Comparison of ENCODE assay signal across 27 cellular contexts in genomic region chr6:12417191-12417590, GRCh38.
"Had no signal": no experiment of that assay in that cellular context is flagged by ENCODE, and none has a peak within 500 bp of the region (broad histone marks: within the 10 kb centered on the region; RNA-seq: fewer than 3 reads in every experiment).

No MANE protein-coding gene starts in this region.

- FAIRE-seq: urothelium cell line had no signal

- H3K4me3 ChIP-seq: stomach, suprapubic skin, testis, thoracic aorta, thyroid gland, tibial artery, tibial nerve, transverse colon, upper lobe of left lung, upper lobe of right lung, uterus, vagina had no signal

- ATAC-seq: stimulated activated effector memory CD8-positive, alpha-beta T cell treated with anti-CD3 and anti-CD28 coated beads, Interleukin-12 subunit alpha, Interleukin-12 subunit beta, amount 100 ng/mL, for 72 hours; stimulated activated memory B cell treated with anti-CD40 and anti-IgM and Interleukin-4, amounts not matched to agents 10 μg/mL and 1 μg/mL and 100 μg/mL, for 72 hours; stimulated activated naive B cell treated with anti-CD40 and anti-IgM and Interleukin-4, amounts not matched to agents 10 μg/mL and 1 μg/mL and 100 μg/mL, for 72 hours; stimulated activated naive CD8-positive, alpha-beta T cell treated with anti-CD3 and anti-CD28 coated beads, Interleukin-15, amount 100 ng/mL, for 72 hours; stimulated activated naive CD8-positive, alpha-beta T cell treated with anti-CD3 and anti-CD28 coated beads, Interleukin-15, Interleukin-2, amounts not matched to agents 100 U/mL and 50 U/mL, for 24 hours; upper lobe of right lung had no signal

- H3K9me3 ChIP-seq: suprapubic skin, testis, thoracic aorta, thyroid gland, tibial artery, transverse colon, uterus, vagina had no signal

- H3K4me1 ChIP-seq: suprapubic skin, testis, thyroid gland, upper lobe of left lung, upper lobe of right lung, uterus, vagina had no signal

- H3K27me3 ChIP-seq: stomach, suprapubic skin, testis, thyroid gland, tibial artery, tibial nerve, transverse colon, upper lobe of left lung, upper lobe of right lung, uterus, vagina had no signal

- H3K27ac ChIP-seq: stomach, suprapubic skin, testis, thyroid gland, tibial nerve, transverse colon, upper lobe of left lung, upper lobe of right lung, uterus, vagina had no signal

- DNase-seq: stimulated activated CD4-positive, alpha-beta T cell treated with anti-CD3 and anti-CD28 coated beads, Interleukin-2, amount 100 ng/mL, for 48 hours; stimulated activated CD4-positive, alpha-beta T cell treated with anti-CD3 and anti-CD28 coated beads, Interleukin-4, amount 100 ng/mL, for 1 hour; stimulated activated CD4-positive, alpha-beta T cell treated with anti-CD3 and anti-CD28 coated beads, Interleukin-4, amount 100 ng/mL, for 24 hours; stimulated activated CD4-positive, alpha-beta T cell treated with anti-CD3 and anti-CD28 coated beads, Interleukin-4, amount 100 ng/mL, for 4 hours; stimulated activated CD8-positive, alpha-beta memory T cell treated with anti-CD3 and anti-CD28 coated beads, Interleukin-4, amount 100 ng/mL, for 48 hours; stimulated activated naive B cell treated with anti-CD40 and anti-IgM and Interleukin-4, amounts not matched to agents 10 μg/mL and 1 μg/mL and 100 μg/mL, for 72 hours; stimulated activated naive CD4-positive, alpha-beta T cell; stimulated activated naive CD4-positive, alpha-beta T cell treated with Interleukin-2 at 50 U/mL for 16 hours; stimulated activated naive CD8-positive, alpha-beta T cell treated with anti-CD3 and anti-CD28 coated beads, Interleukin-15, amount 100 ng/mL, for 72 hours; stimulated activated naive CD8-positive, alpha-beta T cell treated with anti-CD3 and anti-CD28 coated beads, Interleukin-15, Interleukin-2, amounts not matched to agents 100 U/mL and 50 U/mL, for 24 hours; stomach; substantia nigra; testis; thyroid gland; tibial artery; transverse colon; trophoblast cell; upper lobe of left lung; upper lobe of right lung; uterus had no signal

- H3K36me3 ChIP-seq: stomach, suprapubic skin, thoracic aorta, thyroid gland, tibial artery, tibial nerve, transverse colon, upper lobe of left lung, upper lobe of right lung, uterus, vagina had no signal
